Comparison of ENCODE assay signal across 1 cellular context in genomic region chr2:108257757-108258331, GRCh38.
TF ChIP-seq lines count a peak whose summit lies in the region.

No MANE protein-coding gene starts in this region.

TF ChIP-seq in SK-N-SH, 30 proteins besides CTCF, POLR2A, EP300 and RAD21:
- no peak for TF ChIP-seq RFX5 (IDR thresholded peaks at IDR 0.05; ENCODE audit: low read length)
- no peak for TF ChIP-seq FOXM1 (IDR thresholded peaks at IDR 0.05; ENCODE audit: low read depth)
- TF ChIP-seq FOSL2 (IDR thresholded peaks at IDR 0.05; ENCODE audit: borderline replicate concordance, low read depth): no peak
- TF ChIP-seq JUND (IDR thresholded peaks at IDR 0.05): no peak
- TF ChIP-seq GATA2 (CRISPR knock-in tag; IDR thresholded peaks at IDR 0.05): no peak
- no peak for TF ChIP-seq TAF1 (IDR thresholded peaks at IDR 0.05; ENCODE audit: borderline replicate concordance, low read depth, low read length)
- TF ChIP-seq, protein P1, sequence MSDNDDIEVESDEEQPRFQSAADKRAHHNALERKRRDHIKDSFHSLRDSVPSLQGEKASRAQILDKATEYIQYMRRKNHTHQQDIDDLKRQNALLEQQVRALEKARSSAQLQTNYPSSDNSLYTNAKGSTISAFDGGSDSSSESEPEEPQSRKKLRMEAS (IDR thresholded peaks at IDR 0.05; ENCODE audit: low read depth): no peak
- TF ChIP-seq, protein P2, sequence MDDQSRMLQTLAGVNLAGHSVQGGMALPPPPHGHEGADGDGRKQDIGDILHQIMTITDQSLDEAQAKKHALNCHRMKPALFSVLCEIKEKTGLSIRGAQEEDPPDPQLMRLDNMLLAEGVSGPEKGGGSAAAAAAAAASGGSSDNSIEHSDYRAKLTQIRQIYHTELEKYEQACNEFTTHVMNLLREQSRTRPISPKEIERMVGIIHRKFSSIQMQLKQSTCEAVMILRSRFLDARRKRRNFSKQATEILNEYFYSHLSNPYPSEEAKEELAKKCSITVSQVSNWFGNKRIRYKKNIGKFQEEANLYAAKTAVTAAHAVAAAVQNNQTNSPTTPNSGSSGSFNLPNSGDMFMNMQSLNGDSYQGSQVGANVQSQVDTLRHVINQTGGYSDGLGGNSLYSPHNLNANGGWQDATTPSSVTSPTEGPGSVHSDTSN (IDR thresholded peaks at IDR 0.05): no peak
- TF ChIP-seq USF2 (IDR thresholded peaks at IDR 0.05; ENCODE audit: borderline replicate concordance, low read depth, low read length): no peak
- TF ChIP-seq FOXJ3 (CRISPR knock-in tag; IDR thresholded peaks at IDR 0.05): no peak
- no peak for TF ChIP-seq GABPA (IDR thresholded peaks at IDR 0.05; ENCODE audit: low read depth)
- TF ChIP-seq REST (IDR thresholded peaks at IDR 0.05; ENCODE audit: low read depth, low read length): no peak
- TF ChIP-seq ZBTB33 (IDR thresholded peaks at IDR 0.05; ENCODE audit: borderline replicate concordance, low read depth): no peak
- no peak for TF ChIP-seq TCF12 (IDR thresholded peaks at IDR 0.05)
- no peak for TF ChIP-seq MEF2A (IDR thresholded peaks at IDR 0.05; ENCODE audit: borderline replicate concordance, low read depth)
- no peak for TF ChIP-seq RCOR1 (IDR thresholded peaks at IDR 0.05; ENCODE audit: low read length)
- TF ChIP-seq MXI1 (IDR thresholded peaks at IDR 0.05; ENCODE audit: low read depth, low read length): no peak
- no peak for TF ChIP-seq USF1 (IDR thresholded peaks at IDR 0.05; ENCODE audit: borderline replicate concordance, low read depth)
- TF ChIP-seq NRF1 (IDR thresholded peaks at IDR 0.05; ENCODE audit: low read depth, low read length): no peak
- no peak for TF ChIP-seq SMC3 (IDR thresholded peaks at IDR 0.05; ENCODE audit: low read depth, low read length)
